ENCODE assay signal across 29 cellular contexts in the genomic region with DNA sequence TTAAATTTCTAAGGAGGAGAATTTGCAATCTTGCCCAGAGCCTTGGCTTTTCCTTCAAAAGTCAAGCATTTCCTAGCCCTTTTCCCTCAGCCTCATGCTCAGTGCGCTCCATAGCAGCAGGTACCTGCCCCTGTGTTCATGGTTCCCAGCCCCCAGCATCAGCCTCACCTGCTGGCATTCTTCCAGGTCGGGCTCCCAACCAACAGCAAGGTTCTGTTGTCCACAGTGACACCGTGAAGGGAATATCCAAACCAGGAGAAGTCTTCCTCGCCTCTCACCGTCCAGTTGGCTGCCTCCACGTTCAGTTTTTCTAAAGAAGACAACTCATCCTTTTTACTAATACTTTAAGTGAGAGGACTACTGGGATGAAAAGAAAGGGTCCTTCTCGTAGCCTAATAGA.
"Had no signal": no experiment of that assay in that cellular context is flagged by ENCODE, and none has a peak within 500 bp of the region (broad histone marks: within the 10 kb centered on the region; RNA-seq: fewer than 3 reads in every experiment).

No MANE protein-coding gene starts in this region.

- H3K4me3 ChIP-seq: neural progenitor cell, ovary, psoas muscle, right lobe of liver, sigmoid colon, stomach, thoracic aorta, thyroid gland, tibial nerve, upper lobe of left lung, vagina had no signal

- H3K4me3 Mint-ChIP-seq: natural killer cell; nephron; neural progenitor cell; stimulated activated effector memory CD8-positive, alpha-beta T cell treated with anti-CD3 and anti-CD28 coated beads, Interleukin-12 subunit alpha, Interleukin-12 subunit beta, amount 100 ng/mL, for 72 hours; stimulated activated naive B cell treated with anti-CD40 and anti-IgM and Interleukin-4, amounts not matched to agents 10 μg/mL and 1 μg/mL and 100 μg/mL, for 72 hours; stimulated activated naive CD8-positive, alpha-beta T cell treated with anti-CD3 and anti-CD28 coated beads, Interleukin-15, Interleukin-2, amounts not matched to agents 100 ng/mL and 50 ng/mL, for 24 hours had no signal

- H3K27ac ChIP-seq: neural progenitor cell, ovary, parathyroid adenoma, psoas muscle, right lobe of liver, sigmoid colon, stomach, thoracic aorta, thyroid gland, tibial nerve, upper lobe of left lung, vagina had no signal

- H3K4me1 ChIP-seq: neural progenitor cell, parathyroid adenoma, right lobe of liver, sigmoid colon, stomach, thyroid gland, tibial nerve, upper lobe of left lung, vagina had no signal

- H3K9me3 Mint-ChIP-seq: natural killer cell; nephron; neural progenitor cell; stimulated activated effector memory CD8-positive, alpha-beta T cell treated with anti-CD3 and anti-CD28 coated beads, Interleukin-12 subunit alpha, Interleukin-12 subunit beta, amount 100 ng/mL, for 72 hours; stimulated activated naive B cell treated with anti-CD40 and anti-IgM and Interleukin-4, amounts not matched to agents 10 μg/mL and 1 μg/mL and 100 μg/mL, for 72 hours; stimulated activated naive CD8-positive, alpha-beta T cell treated with anti-CD3 and anti-CD28 coated beads, Interleukin-15, Interleukin-2, amounts not matched to agents 100 ng/mL and 50 ng/mL, for 24 hours had no signal

- H3K27me3 ChIP-seq: neural progenitor cell, ovary, right lobe of liver, sigmoid colon, stomach, thyroid gland, tibial nerve, upper lobe of left lung, vagina had no signal

- H3K4me1 Mint-ChIP-seq: natural killer cell; nephron; neural progenitor cell; stimulated activated effector memory CD8-positive, alpha-beta T cell treated with anti-CD3 and anti-CD28 coated beads, Interleukin-12 subunit alpha, Interleukin-12 subunit beta, amount 100 ng/mL, for 72 hours; stimulated activated naive B cell treated with anti-CD40 and anti-IgM and Interleukin-4, amounts not matched to agents 10 μg/mL and 1 μg/mL and 100 μg/mL, for 72 hours had no signal

- DNase-seq: natural killer cell; nucleus accumbens; ovary; posterior cingulate gyrus; psoas muscle; right cardiac atrium; right lobe of liver; sigmoid colon; small intestine; stimulated activated CD4-positive, alpha-beta T cell treated with anti-CD3 and anti-CD28 coated beads, Interleukin-15, amount 100 ng/mL, for 24 hours; stimulated activated CD4-positive, alpha-beta T cell treated with anti-CD3 and anti-CD28 coated beads, Interleukin-2, amount 100 ng/mL, for 24 hours; stimulated activated CD4-positive, alpha-beta T cell treated with anti-CD3 and anti-CD28 coated beads, Interleukin-2, amount 100 ng/mL, for 48 hours; stimulated activated CD4-positive, alpha-beta T cell treated with anti-CD3 and anti-CD28 coated beads, Interleukin-4, amount 100 ng/mL, for 24 hours; stimulated activated naive B cell treated with anti-CD40 and anti-IgM and Interleukin-4, amounts not matched to agents 10 μg/mL and 1 μg/mL and 100 μg/mL, for 72 hours; stimulated activated naive CD4-positive, alpha-beta T cell treated with Interleukin-2 at 50 U/mL for 16 hours; stomach; thyroid gland; trophoblast cell; upper lobe of left lung had no signal

- H3K36me3 ChIP-seq: neural progenitor cell, ovary, sigmoid colon, thyroid gland, upper lobe of left lung, vagina had no signal

- H3K4me2 ChIP-seq: neural progenitor cell had no signal

- FAIRE-seq: small intestine, urothelium cell line had no signal

- H3K27me3 Mint-ChIP-seq: progenitor cell of endocrine pancreas; stimulated activated naive B cell treated with anti-CD40 and anti-IgM and Interleukin-4, amounts not matched to agents 10 μg/mL and 1 μg/mL and 100 μg/mL, for 72 hours; stimulated activated naive CD8-positive, alpha-beta T cell treated with anti-CD3 and anti-CD28 coated beads, Interleukin-15, Interleukin-2, amounts not matched to agents 100 ng/mL and 50 ng/mL, for 24 hours had no signal

- H3K79me2 ChIP-seq: parathyroid adenoma had no signal

- H3K36me3 Mint-ChIP-seq: natural killer cell; neural progenitor cell; stimulated activated effector memory CD8-positive, alpha-beta T cell treated with anti-CD3 and anti-CD28 coated beads, Interleukin-12 subunit alpha, Interleukin-12 subunit beta, amount 100 ng/mL, for 72 hours had no signal

- H2AFZ ChIP-seq: neural progenitor cell, parathyroid adenoma had no signal

- H3K27ac Mint-ChIP-seq: natural killer cell; nephron; neural progenitor cell; progenitor cell of endocrine pancreas; stimulated activated effector memory CD8-positive, alpha-beta T cell treated with anti-CD3 and anti-CD28 coated beads, Interleukin-12 subunit alpha, Interleukin-12 subunit beta, amount 100 ng/mL, for 72 hours; stimulated activated naive B cell treated with anti-CD40 and anti-IgM and Interleukin-4, amounts not matched to agents 10 μg/mL and 1 μg/mL and 100 μg/mL, for 72 hours; stimulated activated naive CD8-positive, alpha-beta T cell treated with anti-CD3 and anti-CD28 coated beads, Interleukin-15, Interleukin-2, amounts not matched to agents 100 ng/mL and 50 ng/mL, for 24 hours had no signal

- H3K9ac ChIP-seq: neural progenitor cell, parathyroid adenoma had no signal

- H3K9me3 ChIP-seq: ovary, psoas muscle, right lobe of liver, sigmoid colon, stomach, thoracic aorta, thyroid gland, tibial nerve, upper lobe of left lung, vagina had no signal

- ATAC-seq: natural killer cell; psoas muscle; right cardiac atrium; right lobe of liver; stimulated activated effector memory CD8-positive, alpha-beta T cell treated with anti-CD3 and anti-CD28 coated beads, Interleukin-12 subunit alpha, Interleukin-12 subunit beta, amount 100 ng/mL, for 72 hours; stimulated activated naive B cell treated with anti-CD40 and anti-IgM and Interleukin-4, amounts not matched to agents 10 μg/mL and 1 μg/mL and 100 μg/mL, for 72 hours had no signal
